In the genomic region with DNA sequence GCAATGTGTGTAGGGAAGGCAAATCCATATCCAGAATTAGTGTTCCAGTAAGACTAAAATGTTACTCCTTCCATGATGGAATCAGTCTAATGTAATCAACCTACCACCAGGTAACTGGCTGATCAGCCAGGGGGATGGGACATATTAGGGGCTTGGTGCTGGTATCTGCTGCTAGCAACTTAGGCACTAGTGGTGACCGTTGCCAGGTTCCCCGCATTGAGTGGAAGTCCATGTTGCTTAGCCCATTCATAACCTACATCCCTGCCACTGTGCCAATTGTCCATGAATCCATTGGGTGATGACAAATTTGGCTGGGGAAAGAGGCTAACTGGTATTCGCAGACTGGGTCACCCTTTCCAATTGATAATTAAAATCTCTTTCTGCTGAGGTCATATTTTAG, we compare ENCODE assay signal across 7 cellular contexts.
"Had no signal": no experiment of that assay in that cellular context is flagged by ENCODE, and none has a peak within 500 bp of the region (broad histone marks: within the 10 kb centered on the region; RNA-seq: fewer than 3 reads in every experiment).

No MANE protein-coding gene starts in this region.

- DNase-seq: IMR-90, KBM-7, KG1 had no signal

- H3K4me3 ChIP-seq: K562 had no signal

- FAIRE-seq: HepG2, HTR-8/SVneo, K562 had no signal

- H3K27ac ChIP-seq: HL-60 had no signal
